In the genomic region with DNA sequence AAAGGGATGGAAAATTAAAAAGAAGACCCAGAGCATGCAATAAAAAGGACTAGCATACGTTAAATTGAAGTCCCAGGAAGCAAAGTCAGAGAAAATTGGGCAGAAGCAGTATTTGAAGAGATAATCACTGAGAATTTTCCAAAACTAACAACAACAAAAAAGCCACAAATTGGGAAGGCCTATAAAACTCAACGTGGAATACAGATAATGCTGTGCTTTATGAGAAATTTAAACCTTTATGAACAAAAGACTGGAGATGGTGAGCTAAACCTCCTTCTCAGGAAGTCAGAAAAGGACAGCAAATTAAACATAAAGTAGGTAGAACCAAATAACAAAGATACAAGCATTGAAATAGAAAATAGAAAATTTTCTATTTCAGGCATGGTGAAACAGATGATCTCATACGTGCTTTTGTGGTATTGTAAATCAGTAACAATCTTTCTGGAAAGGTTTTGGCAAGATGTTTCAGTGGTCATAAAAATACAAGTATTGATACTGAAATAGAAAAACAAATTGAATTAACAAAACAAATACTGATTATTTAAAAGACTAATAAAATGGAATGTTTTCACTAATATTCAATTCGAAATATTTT, we compare ENCODE assay signal across 15 cellular contexts. TPM values are rescaled to one million over a fixed set of nuclear protein-coding genes. Genes with fewer than 3 reads are reported as not detected.
A peak's percentile ranks its signal among the peaks of the same experiment; 100 is the strongest.
DNase-seq lines count a peak whose midpoint lies in the region; ATAC-seq and TF ChIP-seq lines count a peak whose summit lies in the region.
"Had no signal": no experiment of that assay in that cellular context is flagged by ENCODE, and none has a peak within 500 bp of the region (broad histone marks: within the 10 kb centered on the region; RNA-seq: fewer than 3 reads in every experiment).

No MANE protein-coding gene starts in this region.

- H4K12ac ChIP-seq in trophoblast cell (ENCODE audit: low read depth, low read length), result no peak overlapping the region

- intact Hi-C loops in OCI-LY7 (cut with micrococcal nuclease; ENCODE audit: unreplicated experiment), result no loop called here

- H2AFZ ChIP-seq in mesenchymal stem cell (ENCODE audit: low read depth, low read length) (no peak overlapping the region), trophoblast cell (ENCODE audit: insufficient read depth, low read length, poor library complexity) (no peak overlapping the region), OCI-LY7 (ENCODE audit: low read length) (no peak overlapping the region)

- no peak overlapping the region for H2BK15ac ChIP-seq in mesenchymal stem cell (ENCODE audit: low read depth, poor library complexity, severe bottlenecking)

- POLR2A ChIA-PET in OCI-LY7 (lab: Charles Lee), result interaction anchor here (1.0 kb wide), 1 partner anchor 145 kb away, joined by 3 read pairs; no protein-coding TSS in a partner anchor

- no TSS peak for BruUV-seq in OCI-LY7 (replicated peaks; lab: Mats Ljungman, UMichigan)

- H3K4me1 ChIP-seq in mesenchymal stem cell (ENCODE audit: control insufficient read depth, insufficient read depth, low read depth, low read length) (no peaks in the 10 kb centered on the region), trophoblast cell (ENCODE audit: control insufficient read depth in 1 of 2, insufficient read depth in 2 of 2, low read length in 2 of 2) (no peaks in the 10 kb centered on the region), OCI-LY7 (ENCODE audit: insufficient read depth, low read length, poor library complexity, severe bottlenecking) (peaks cover 4% of the 10 kb centered on the region)
- H3K4me1 ChIP-seq: body of pancreas, thyroid gland had no signal

- H3K9me3 ChIP-seq in mesenchymal stem cell (ENCODE audit: control insufficient read depth, low read length) (no peaks in the 10 kb centered on the region), trophoblast cell (ENCODE audit: insufficient read depth, low read depth, low read length) (no peaks in the 10 kb centered on the region), OCI-LY7 (ENCODE audit: low read length) (no peaks in the 10 kb centered on the region)
- H3K9me3 ChIP-seq: body of pancreas, thyroid gland had no signal

- H2BK12ac ChIP-seq in mesenchymal stem cell (ENCODE audit: low read length in 2 of 2) (no peak overlapping the region), trophoblast cell (ENCODE audit: low read length) (no peak overlapping the region)

- H2AK5ac ChIP-seq in mesenchymal stem cell (ENCODE audit: low read length, severe bottlenecking) (no peak overlapping the region), trophoblast cell (ENCODE audit: low read length) (no peak overlapping the region)

- H2BK120ac ChIP-seq in mesenchymal stem cell (ENCODE audit: low read depth, low read length), result no peak overlapping the region
- no peak overlapping the region for H2BK120ac ChIP-seq in trophoblast cell (ENCODE audit: insufficient read depth, low read length, poor library complexity)

- H3K4me3 ChIP-seq in mesenchymal stem cell (ENCODE audit: insufficient read depth in 1 of 2, low read depth in 1 of 2, low read length in 2 of 2) (no peak overlapping the region), trophoblast cell (ENCODE audit: low read depth, low read length) (no peak overlapping the region), OCI-LY7 (ENCODE audit: low read depth, low read length, poor library complexity, severe bottlenecking) (no peak overlapping the region)
- H3K4me3 ChIP-seq: body of pancreas, thyroid gland had no signal

- H3K36me3 ChIP-seq in mesenchymal stem cell (ENCODE audit: control insufficient read depth in 1 of 2, insufficient read depth in 2 of 2, low read depth in 1 of 2, low read length in 2 of 2) (peaks cover 0 to 49% of the 10 kb centered on the region in 2 experiments), trophoblast cell (ENCODE audit: control insufficient read depth in 1 of 2, insufficient read depth in 2 of 2, low read length in 2 of 2) (peaks cover 4 to 7% of the 10 kb centered on the region in 2 experiments), OCI-LY7 (ENCODE audit: insufficient read depth, low read length) (peaks cover 63% of the 10 kb centered on the region)

- no peak overlapping the region for H2BK5ac ChIP-seq in mesenchymal stem cell (ENCODE audit: low read depth, low read length, poor library complexity, severe bottlenecking)
- H2BK5ac ChIP-seq in trophoblast cell (ENCODE audit: low read depth, low read length, poor library complexity), result no peak overlapping the region

- DNase-seq in mesenchymal stem cell, result no peak
- no peak for DNase-seq in NCI-H446 treated with DMSO at 0.1 percent for 48 hours (lab: John Stamatoyannopoulos, UW)
- no peak for DNase-seq in NCI-H2227 treated with DMSO at 0.1 percent for 48 hours (lab: John Stamatoyannopoulos, UW)
- no peak for DNase-seq in trophoblast cell
- no peak for DNase-seq in OCI-LY7 (ENCODE audit: low spot score)
- DNase-seq: body of pancreas; COR-L47; NCI-H1105 treated with DMSO at 0.1 percent for 48 hours; occipital lobe; stimulated activated CD4-positive, alpha-beta T cell treated with anti-CD3 and anti-CD28 coated beads, Interleukin-4, amount 100 ng/mL, for 4 hours; thyroid gland had no signal

- CTCF ChIA-PET in OCI-LY7 (lab: Charles Lee; ENCODE audit: unreplicated experiment), result no interaction called here

- no peak overlapping the region for H4K91ac ChIP-seq in mesenchymal stem cell (ENCODE audit: low read length)
- H4K91ac ChIP-seq in trophoblast cell (ENCODE audit: low read depth, low read length), result no peak overlapping the region

- H3K79me1 ChIP-seq in mesenchymal stem cell (replicated peaks; ENCODE audit: low read length, poor library complexity, severe bottlenecking), result peaks cover 8% of the 10 kb centered on the region
- H3K79me1 ChIP-seq in trophoblast cell (ENCODE audit: low read length), result no peaks in the 10 kb centered on the region

- no peak overlapping the region for H3K23ac ChIP-seq in mesenchymal stem cell (ENCODE audit: low read length in 2 of 2)
- no peak overlapping the region for H3K23ac ChIP-seq in trophoblast cell (ENCODE audit: low read length)

- no peaks in the 10 kb centered on the region for H3K79me2 ChIP-seq in trophoblast cell (ENCODE audit: control insufficient read depth, insufficient read depth, low read length, poor library complexity)
- no peaks in the 10 kb centered on the region for H3K79me2 ChIP-seq in OCI-LY7 (ENCODE audit: insufficient read depth, low read depth, low read length)

- H3K27ac ChIP-seq in mesenchymal stem cell (ENCODE audit: low read length, poor library complexity, severe bottlenecking) (peak overlapping the region; percentile 76), trophoblast cell (ENCODE audit: low read depth, low read length) (no peak overlapping the region), OCI-LY7 (ENCODE audit: low read depth, low read length, poor library complexity, severe bottlenecking) (no peak overlapping the region)
- H3K27ac ChIP-seq: body of pancreas, thyroid gland had no signal

- no peak for TF ChIP-seq CTCF in OCI-LY7 (conservative IDR thresholded peaks at IDR 0.05; ENCODE audit: low read length)

- H3K9ac ChIP-seq in mesenchymal stem cell (ENCODE audit: low read length) (peak overlapping the region; percentile 14), trophoblast cell (ENCODE audit: low read length) (no peak overlapping the region)

- H3K14ac ChIP-seq in mesenchymal stem cell (ENCODE audit: low read length in 2 of 2) (no peak overlapping the region), trophoblast cell (ENCODE audit: low read length) (no peak overlapping the region)

- no peaks in the 10 kb centered on the region for H4K20me1 ChIP-seq in OCI-LY7 (ENCODE audit: insufficient read depth, low read length)

- no peak overlapping the region for H3K4me2 ChIP-seq in mesenchymal stem cell (ENCODE audit: low read length, poor library complexity, severe bottlenecking)
- H3K4me2 ChIP-seq in trophoblast cell (ENCODE audit: low read length), result no peak overlapping the region
- no peak overlapping the region for H3K4me2 ChIP-seq in OCI-LY7 (ENCODE audit: low read length)

- no peak overlapping the region for H3K18ac ChIP-seq in mesenchymal stem cell (ENCODE audit: low read depth in 1 of 2, low read length in 2 of 2)
- H3K18ac ChIP-seq in trophoblast cell (ENCODE audit: low read length), result no peak overlapping the region

- no peaks in the 10 kb centered on the region for H3K9me2 ChIP-seq in OCI-LY7 (ENCODE audit: insufficient read depth, low read length)

- H4K8ac ChIP-seq in mesenchymal stem cell (ENCODE audit: low read length), result no peak overlapping the region
- no peak overlapping the region for H4K8ac ChIP-seq in trophoblast cell (ENCODE audit: low read depth, low read length)

- H3K27me3 ChIP-seq in mesenchymal stem cell (ENCODE audit: control insufficient read depth in 1 of 2, insufficient read depth in 1 of 2, low read length in 2 of 2), result no peaks in the 10 kb centered on the region
- no peaks in the 10 kb centered on the region for H3K27me3 ChIP-seq in trophoblast cell (ENCODE audit: insufficient read depth, low read length)
- H3K27me3 ChIP-seq: body of pancreas, thyroid gland had no signal

- ATAC-seq in GM18861 (IDR thresholded peaks at IDR 0.05; ENCODE audit: unreplicated experiment) (peak; percentile 67), GM21528 (IDR thresholded peaks at IDR 0.05; ENCODE audit: low FRiP score, unreplicated experiment) (peak; percentile 71), HG03175 (IDR thresholded peaks at IDR 0.05; ENCODE audit: unreplicated experiment) (peak; percentile 81)
- ATAC-seq: body of pancreas, left lobe of liver had no signal

- H3K4ac ChIP-seq in mesenchymal stem cell (ENCODE audit: low read depth in 1 of 2, low read length in 2 of 2), result no peak overlapping the region
- H3K4ac ChIP-seq in trophoblast cell (ENCODE audit: low read depth, low read length), result no peak overlapping the region

- 100% methylated on average over 2 of the region's 4 CpGs for WGBS in mesenchymal stem cell
- WGBS in trophoblast cell (ENCODE audit: extremely low coverage, insufficient coverage, insufficient read length), result no CpG with 5 or more reads among the region's 4 CpGs

RNA-seq across cellular contexts. Expression of a gene that starts 55.6 kb away (rescaled TPM):
- polyA plus RNA-seq in mesenchymal stem cell (2013, experiment 1 of 2), result 4.6 TPM
- polyA plus RNA-seq in mesenchymal stem cell (2013, experiment 2 of 2), result 4.2 TPM
- polyA plus RNA-seq in trophoblast cell (2013), result 3.6 and 4.1 TPM in 2 replicates
- 6.5 and 7.0 TPM in 2 replicates for total RNA-seq in OCI-LY7 (2014; rRNA removed; shearing (Covaris generic))
- 7.7 and 9.4 TPM in 2 replicates for total RNA-seq in OCI-LY7 (2022)
